Comparison of ENCODE assay signal across 11 cellular contexts in genomic region chr17:73325527-73325842, GRCh38. TPM values are rescaled to one million over a fixed set of nuclear protein-coding genes. Genes with fewer than 3 reads are reported as not detected.
A peak's percentile ranks its signal among the peaks of the same experiment; 100 is the strongest.
DNase-seq lines count a peak whose midpoint lies in the region; ATAC-seq, FAIRE-seq and TF ChIP-seq lines count a peak whose summit lies in the region.
"Had no signal": no experiment of that assay in that cellular context is flagged by ENCODE, and none has a peak within 500 bp of the region (broad histone marks: within the 10 kb centered on the region; RNA-seq: fewer than 3 reads in every experiment).

No MANE protein-coding gene starts in this region.

- TF ChIP-seq RAD21 in HepG2 (CRISPR knock-in tag; IDR thresholded peaks at IDR 0.05) = no peak

- H3K4me2 ChIP-seq in mammary epithelial cell (ENCODE audit: insufficient read depth, low read depth, low read length) (no peak overlapping the region), HepG2 (ENCODE audit: low read depth, low read length) (no peak overlapping the region)

- H3K4me3 ChIP-seq in mammary epithelial cell (replicated peaks in 1 of 3; ENCODE audit: insufficient read depth in 1 of 3, low read depth in 2 of 3, low read length in 3 of 3) (no peak overlapping the region), HepG2 (replicated peaks in 1 of 3; ENCODE audit: insufficient read depth in 1 of 3, low read depth in 2 of 3, low read length in 3 of 3) (no peak overlapping the region), upper lobe of right lung (no peak overlapping the region)

- TF ChIP-seq CTCF in mammary epithelial cell (conservative IDR thresholded peaks at IDR 0.05 in 1 of 2, IDR thresholded peaks at IDR 0.05 in 1 of 2; ENCODE audit: extremely low read depth in 1 of 2, insufficient read depth in 1 of 2, low read depth in 1 of 2, low read length in 2 of 2) (peak in 1 of 2 donors; percentile 8), HepG2 (CRISPR knock-in tag; IDR thresholded peaks at IDR 0.05) (no peak), upper lobe of right lung (IDR thresholded peaks at IDR 0.05) (peak; percentile 26)

- no peaks in the 10 kb centered on the region for H3K27me3 ChIP-seq in mammary epithelial cell (ENCODE audit: insufficient read depth, low read length)
- H3K27me3 ChIP-seq in HepG2 (ENCODE audit: control insufficient read depth in 1 of 2, insufficient read depth in 2 of 2, low read length in 2 of 2) = peaks cover 6 to 27% of the 10 kb centered on the region in 2 experiments
- no peaks in the 10 kb centered on the region for H3K27me3 ChIP-seq in upper lobe of right lung

- no peak for TF ChIP-seq EP300 in HepG2 (IDR thresholded peaks at IDR 0.05; ENCODE audit: low read depth in 2 of 2, low read length in 2 of 2)
- no peak for TF ChIP-seq EP300 in HepG2 (CRISPR knock-in tag; IDR thresholded peaks at IDR 0.05; ENCODE audit: borderline replicate concordance)

- intact Hi-C loops in mammary epithelial cell (cut with micrococcal nuclease) (no loop called here), HepG2 (cut with micrococcal nuclease; ENCODE audit: unreplicated experiment) (no loop called here), upper lobe of right lung (cut with DNase I) (no loop called here)

- DNase-seq in LHCN-M2 (ENCODE audit: low read depth) = peak; percentile 43
- no peak for DNase-seq in mammary epithelial cell
- DNase-seq in HepG2 (ENCODE audit: low spot score) = no peak
- no peak for DNase-seq in upper lobe of right lung
- no peak for DNase-seq in DMS53 treated with DMSO at 0.1 percent for 48 hours (lab: John Stamatoyannopoulos, UW; ENCODE audit: unreplicated experiment)
- no peak for DNase-seq in superior temporal gyrus (ENCODE audit: extremely low spot score)
- DNase-seq: activated CD4-positive, alpha-beta memory T cell treated with anti-CD3 and anti-CD28 coated beads for 36 hours; amygdala; erythroblast; NCI-H2171 treated with DMSO at 0.1 percent for 48 hours had no signal

- FAIRE-seq in HepG2 (lab: Jason Lieb, UNC) = no peak

- peak overlapping the region; percentile 22 for H2AFZ ChIP-seq in mammary epithelial cell (ENCODE audit: low read depth, low read length)
- no peak overlapping the region for H2AFZ ChIP-seq in HepG2 (ENCODE audit: low read length)

- no peak overlapping the region for H3K9ac ChIP-seq in mammary epithelial cell (ENCODE audit: insufficient read depth, low read length)
- H3K9ac ChIP-seq in HepG2 (ENCODE audit: insufficient read depth, low read depth, low read length) = no peak overlapping the region

- no peak for TF ChIP-seq POLR2A in HepG2 (IDR thresholded peaks at IDR 0.05; ENCODE audit: insufficient read depth in 1 of 2, low read depth in 2 of 2, low read length in 2 of 2)

- WGBS in mammary epithelial cell (ENCODE audit: low coverage, missing lambda C conversion rate) = 51% methylated on average over 4 of the region's 4 CpGs
- 7% methylated on average over 4 of the region's 4 CpGs for WGBS in HepG2 (ENCODE audit: low lambda C conversion rate)

- H3K9me3 ChIP-seq in mammary epithelial cell (replicated peaks; ENCODE audit: insufficient read depth, low read length) (no peaks in the 10 kb centered on the region), HepG2 (ENCODE audit: low read length) (no peaks in the 10 kb centered on the region), upper lobe of right lung (no peaks in the 10 kb centered on the region)

- no peaks in the 10 kb centered on the region for H3K36me3 ChIP-seq in mammary epithelial cell (ENCODE audit: insufficient read depth, low read length)
- no peaks in the 10 kb centered on the region for H3K36me3 ChIP-seq in HepG2 (replicated peaks in 1 of 2; ENCODE audit: control insufficient read depth in 1 of 2, insufficient read depth in 2 of 2, low read length in 2 of 2)
- H3K36me3 ChIP-seq in upper lobe of right lung = no peaks in the 10 kb centered on the region

- in situ Hi-C loops in mammary epithelial cell (cut with MboI; ENCODE audit: low sequenced_read_pairs in 2 of 2) (no loop called here), HepG2 (cut with HindIII; ENCODE audit: extremely low pct_ligation_motif_present, low pct_unique_long_range_greater_than_20kb) (no loop called here)

- POLR2A ChIA-PET in HepG2 (lab: Yijun Ruan, JAX) = interaction anchor here (1.0 kb wide), 1 partner anchor 37 kb away, joined by 3 read pairs; no protein-coding TSS in a partner anchor

- BruUV-seq in mammary epithelial cell (replicated peaks; lab: Mats Ljungman, UMichigan) (no TSS peak), HepG2 (replicated peaks; lab: Mats Ljungman, UMichigan) (no TSS peak)

- H4K20me1 ChIP-seq in mammary epithelial cell (ENCODE audit: insufficient read depth, low read length) (no peaks in the 10 kb centered on the region), HepG2 (ENCODE audit: insufficient read depth, low read length) (no peaks in the 10 kb centered on the region)

- H3K27ac ChIP-seq in mammary epithelial cell (ENCODE audit: insufficient read depth, low read depth, low read length) (no peak overlapping the region), HepG2 (ENCODE audit: extremely low read length, insufficient read depth, low read length) (no peak overlapping the region), upper lobe of right lung (no peak overlapping the region)

- dilution Hi-C loops in mammary epithelial cell (cut with HindIII; ENCODE audit: low sequenced_read_pairs) = no loop called here

- peaks cover 14% of the 10 kb centered on the region for H3K4me1 ChIP-seq in mammary epithelial cell (ENCODE audit: insufficient read depth, low read length)
- peaks cover 46% of the 10 kb centered on the region for H3K4me1 ChIP-seq in HepG2 (ENCODE audit: insufficient read depth, low read length)
- no peaks in the 10 kb centered on the region for H3K4me1 ChIP-seq in upper lobe of right lung

- CTCF ChIA-PET in mammary epithelial cell (lab: Charles Lee; ENCODE audit: low non-redundant PET) (no interaction called here), HepG2 (lab: Yijun Ruan, JAX; ENCODE audit: low intra/inter-chr PET ratio, low total read pairs) (no interaction called here)

- H3K79me2 ChIP-seq in mammary epithelial cell (ENCODE audit: insufficient read depth, low read length) = no peaks in the 10 kb centered on the region
- H3K79me2 ChIP-seq in HepG2 (ENCODE audit: insufficient read depth, low read length) = no peaks in the 10 kb centered on the region

- peak; percentile 60 for ATAC-seq in HepG2
- peak; percentile 80 for ATAC-seq in upper lobe of right lung
- ATAC-seq in GM19397 (IDR thresholded peaks at IDR 0.05; ENCODE audit: unreplicated experiment) = no peak

TF ChIP-seq in HepG2, 621 proteins besides CTCF, POLR2A, EP300 and RAD21:
- no peak for TF ChIP-seq MED8 (CRISPR knock-in tag; IDR thresholded peaks at IDR 0.05; ENCODE audit: insufficient replicate concordance)
- no peak for TF ChIP-seq ZNF281 (CRISPR knock-in tag; IDR thresholded peaks at IDR 0.05; ENCODE audit: borderline replicate concordance)
- 0 out of 2 replicates have a peak, but pooled peaks have one; percentile 29 for TF ChIP-seq ZNF263 (CRISPR knock-in tag; IDR thresholded peaks at IDR 0.05)
- no peak for TF ChIP-seq MAFG (CRISPR knock-in tag; IDR thresholded peaks at IDR 0.05)

RNA-seq across cellular contexts. Expression of gene CDC42EP4, which starts 13.7 kb away (rescaled TPM):
- total RNA-seq in LHCN-M2 (2014; rRNA removed) (20.6 and 24.1 TPM in 2 replicates), mammary epithelial cell (10 to 100 TPM; 21.4 to 25.3 TPM), HepG2 (2016; rRNA removed; fragmentation: Illumina TruSeq; extraction: Trizol) (54.0 and 55.0 TPM in 2 replicates), upper lobe of right lung (59.0 TPM)
- polyA plus RNA-seq in LHCN-M2 (2012) = 11.0 TPM
- polyA plus RNA-seq in mammary epithelial cell (17.2 TPM), HepG2 (2011; rRNA removed) (19.0 and 21.7 TPM in 2 replicates)
- polyA minus RNA-seq in mammary epithelial cell = 20.4 TPM
- total RNA-seq in HepG2 (2016; cell fraction: cytosol; rRNA removed; fragmentation: Illumina TruSeq; extraction: Trizol; ENCODE audit: low read depth) = 13.5 and 14.9 TPM in 2 replicates
- total RNA-seq in HepG2 (2016; cell fraction: insoluble cytoplasmic fraction; rRNA removed; fragmentation: Illumina TruSeq; extraction: Trizol) = 45.9 and 55.1 TPM in 2 replicates
- total RNA-seq in HepG2 (2016; cell fraction: membrane; rRNA removed; fragmentation: Illumina TruSeq; extraction: Trizol) = 45.7 and 51.9 TPM in 2 replicates
- total RNA-seq in HepG2 (2016; cell fraction: nucleus; rRNA removed; fragmentation: Illumina TruSeq; extraction: Trizol) = 34.9 and 36.1 TPM in 2 replicates
- polyA plus RNA-seq in HepG2 (2011; cell fraction: cytosol; rRNA removed) = 16.2 and 20.1 TPM in 2 replicates
- polyA plus RNA-seq in HepG2 (2011; cell fraction: nucleus; rRNA removed) = 18.6 and 24.3 TPM in 2 replicates
- polyA plus RNA-seq in HepG2 (2012) = 18.4 and 22.4 TPM in 2 replicates
- polyA plus RNA-seq in HepG2 (2016; cell fraction: cytosol; fragmentation: Illumina TruSeq; extraction: Trizol; ENCODE audit: low read depth) = 11.7 and 14.2 TPM in 2 replicates
- polyA plus RNA-seq in HepG2 (2016; cell fraction: insoluble cytoplasmic fraction; fragmentation: Illumina TruSeq; extraction: Trizol; ENCODE audit: low read depth) = 58.7 and 66.8 TPM in 2 replicates
- 37.7 and 41.8 TPM in 2 replicates for polyA plus RNA-seq in HepG2 (2016; cell fraction: membrane; fragmentation: Illumina TruSeq; extraction: Trizol; ENCODE audit: low read depth)
- 41.4 and 43.9 TPM in 2 replicates for polyA plus RNA-seq in HepG2 (2016; cell fraction: nucleus; fragmentation: Illumina TruSeq; extraction: Trizol; ENCODE audit: insufficient read depth, low read depth)
- polyA minus RNA-seq in HepG2 (2011; rRNA and poly(A)+ RNA removed; ENCODE audit: low replicate concordance) = 68.4 and 91.9 TPM in 2 replicates
- polyA minus RNA-seq in HepG2 (2011; cell fraction: cytosol; rRNA and poly(A)+ RNA removed) = 25.3 and 26.4 TPM in 2 replicates
- 32.3 and 36.9 TPM in 2 replicates for polyA minus RNA-seq in HepG2 (2011; cell fraction: nucleus; rRNA and poly(A)+ RNA removed)
